8 cellular contexts compared by ENCODE assay signal in the genomic region with DNA sequence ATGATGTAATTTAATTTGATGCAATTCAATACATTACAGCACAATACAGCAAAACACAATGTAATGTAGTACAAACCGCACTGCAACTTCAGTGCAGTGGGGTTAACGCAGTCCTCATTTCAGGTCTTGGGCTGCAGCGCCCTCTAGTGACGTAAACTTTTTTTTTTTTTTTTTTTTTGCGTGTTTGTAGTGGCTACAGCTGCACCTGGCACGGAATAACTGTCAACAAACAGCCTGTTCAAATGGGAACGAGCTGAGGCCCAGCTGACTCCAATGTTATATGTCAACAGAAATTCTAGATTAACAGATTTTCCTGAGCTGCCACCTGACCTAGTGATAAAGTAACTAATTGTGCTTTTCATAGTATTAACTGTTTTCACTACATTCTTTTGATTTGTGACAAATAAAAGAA. TPM values are rescaled to one million over a fixed set of nuclear protein-coding genes. Genes with fewer than 3 reads are reported as not detected.
DNase-seq lines count a peak whose midpoint lies in the region; ATAC-seq and TF ChIP-seq lines count a peak whose summit lies in the region.

No MANE protein-coding gene starts in this region.

- no peak overlapping the region for H3K27ac ChIP-seq in IMR-90 (ENCODE audit: insufficient read depth, low read length)

- no peak overlapping the region for H3K18ac ChIP-seq in IMR-90 (ENCODE audit: low read depth, low read length)

- intact Hi-C loops in IMR-90 (cut with micrococcal nuclease), result loop anchor here (1.0 to 10.0 kb wide), 5 partner anchors 60 to 343 kb away; no protein-coding TSS in a partner anchor

- CTCF ChIA-PET in IMR-90 (lab: Yijun Ruan, JAX), result interaction anchor here (0.6 to 3.9 kb wide), 9 partner anchors 9 to 1741 kb away, joined by 3 to 16 read pairs (median 5); no protein-coding TSS in a partner anchor

- H3K4ac ChIP-seq in IMR-90 (ENCODE audit: low read depth, low read length), result no peak overlapping the region

- TF ChIP-seq RAD21 in IMR-90 (IDR thresholded peaks at IDR 0.05; ENCODE audit: low read length), result peak; percentile 90

- H3K4me3 ChIP-seq in IMR-90 (ENCODE audit: insufficient read depth, low read depth, low read length), result no peak overlapping the region

- no peaks in the 10 kb centered on the region for H4K20me1 ChIP-seq in IMR-90 (ENCODE audit: insufficient read depth, low read length)

- H3K4me2 ChIP-seq in IMR-90 (ENCODE audit: low read depth, low read length), result no peak overlapping the region

- H3K9me3 ChIP-seq in IMR-90 (ENCODE audit: control insufficient read depth, insufficient read depth, low read length), result no peaks in the 10 kb centered on the region

- no peak overlapping the region for H3K4me3 Mint-ChIP-seq in activated T-cell treated with anti-CD3 and anti-CD28 coated beads, Interleukin-2, amount 50 U/mL, for 72 hours

- H3K36me3 Mint-ChIP-seq in activated T-cell treated with anti-CD3 and anti-CD28 coated beads, Interleukin-2, amount 50 U/mL, for 72 hours (ENCODE audit: insufficient read depth in 2 of 2), result no peaks in the 10 kb centered on the region

- peak in 1 of 2 donors; percentile 22 for DNase-seq in activated T-cell treated with anti-CD3 and anti-CD28 coated beads, Interleukin-2, amount 50 U/mL, for 72 hours
- DNase-seq in activated T-cell treated with anti-CD3 and anti-CD28 coated beads for 4 hours (no peak), IMR-90 (peak; percentile 62), NOMO-1 (lab: John Stamatoyannopoulos, UW; ENCODE audit: unreplicated experiment in 2 of 2) (peak; percentile 39 to 47), cerebellum (ENCODE audit: low spot score) (peak; percentile 39), lung microvascular endothelial cell (ENCODE audit: low read depth in 2 of 2) (peak; percentile 75 to 82), NK-92 (lab: John Stamatoyannopoulos, UW; ENCODE audit: unreplicated experiment) (no peak)

- H2AK9ac ChIP-seq in IMR-90 (replicated peaks; ENCODE audit: low read depth, low read length, poor library complexity), result no peak overlapping the region

- H4K5ac ChIP-seq in IMR-90 (ENCODE audit: low read depth, low read length), result no peak overlapping the region

- WGBS in IMR-90 (ENCODE audit: extremely low coverage in 2 of 2, insufficient read length in 1 of 2), 2 experiments, result no CpG with 5 or more reads among the region's 7 CpGs

- no peak overlapping the region for H2BK120ac ChIP-seq in IMR-90 (ENCODE audit: low read depth, low read length)

- in situ Hi-C loops in IMR-90 (cut with MboI; ENCODE audit: low sequenced_read_pairs), result loop anchor here (25.0 kb wide), 1 partner anchor 659 kb away; a partner anchor contains a TSS

- H3K27me3 ChIP-seq in IMR-90 (ENCODE audit: control insufficient read depth, insufficient read depth, low read length), result peaks cover 3% of the 10 kb centered on the region; the same call in 1 of the 2 replicates

- peak; percentile 76 for TF ChIP-seq CTCF in IMR-90 (conservative IDR thresholded peaks at IDR 0.05; ENCODE audit: low read depth, low read length)

- H3K27ac Mint-ChIP-seq in activated T-cell treated with anti-CD3 and anti-CD28 coated beads, Interleukin-2, amount 50 U/mL, for 72 hours, result no peak overlapping the region

- POLR2A ChIA-PET in IMR-90 (lab: Charles Lee; ENCODE audit: unreplicated experiment), result no interaction called here

- no peaks in the 10 kb centered on the region for H3K9me1 ChIP-seq in IMR-90 (ENCODE audit: insufficient read depth, low read length)

- H3K79me1 ChIP-seq in IMR-90 (ENCODE audit: low read depth in 1 of 2, low read length in 2 of 2), result no peaks in the 10 kb centered on the region

- H3K14ac ChIP-seq in IMR-90 (replicated peaks; ENCODE audit: low read depth, low read length), result no peak overlapping the region

- no peak overlapping the region for H2BK15ac ChIP-seq in IMR-90 (ENCODE audit: low read depth, low read length)

- no peaks in the 10 kb centered on the region for H3K36me3 ChIP-seq in IMR-90 (ENCODE audit: control insufficient read depth, insufficient read depth, low read length)

- no peaks in the 10 kb centered on the region for H3K4me1 ChIP-seq in IMR-90 (ENCODE audit: control insufficient read depth, insufficient read depth, low read length)

- no peak overlapping the region for H2BK5ac ChIP-seq in IMR-90 (ENCODE audit: low read depth, low read length, poor library complexity, severe bottlenecking)

- no peaks in the 10 kb centered on the region for H3K4me1 Mint-ChIP-seq in activated T-cell treated with anti-CD3 and anti-CD28 coated beads, Interleukin-2, amount 50 U/mL, for 72 hours (ENCODE audit: low read depth)

- H3K27me3 Mint-ChIP-seq in activated T-cell treated with anti-CD3 and anti-CD28 coated beads, Interleukin-2, amount 50 U/mL, for 72 hours (ENCODE audit: low read depth), result peaks cover 8% of the 10 kb centered on the region

- no peak overlapping the region for H4K8ac ChIP-seq in IMR-90 (ENCODE audit: low read depth in 2 of 2, low read length in 2 of 2)

- H3K56ac ChIP-seq in IMR-90 (ENCODE audit: extremely low read depth, insufficient read depth, low read length), result no peak overlapping the region

- H2AFZ ChIP-seq in IMR-90 (replicated peaks; ENCODE audit: low read length, poor library complexity), result no peak overlapping the region

- BruUV-seq in IMR-90 (replicated peaks; lab: Mats Ljungman, UMichigan), result no TSS peak

- TF ChIP-seq POLR2A in IMR-90 (IDR thresholded peaks at IDR 0.05; ENCODE audit: low read depth, low read length), result no peak

- dilution Hi-C loops in IMR-90 (cut with HindIII; ENCODE audit: low sequenced_read_pairs, unreplicated experiment), result no loop called here

- peak; percentile 49 to 63 for ATAC-seq in activated T-cell treated with anti-CD3 and anti-CD28 coated beads, Interleukin-2, amount 50 U/mL, for 72 hours (replicated peaks in 1 of 2)
- ATAC-seq in GM21526 (IDR thresholded peaks at IDR 0.05; ENCODE audit: low FRiP score, unreplicated experiment) (peak; percentile 84), IMR-90 (ENCODE audit: low read depth) (peak; percentile 69)

- H3K9me3 Mint-ChIP-seq in activated T-cell treated with anti-CD3 and anti-CD28 coated beads, Interleukin-2, amount 50 U/mL, for 72 hours, result no peaks in the 10 kb centered on the region

- H2AK5ac ChIP-seq in IMR-90 (ENCODE audit: low read depth, low read length), result no peak overlapping the region

- H2BK20ac ChIP-seq in IMR-90 (ENCODE audit: low read depth, low read length), result no peak overlapping the region

- no peak overlapping the region for H4K91ac ChIP-seq in IMR-90 (ENCODE audit: insufficient read depth, low read depth, low read length)

- no peak overlapping the region for H3K9ac ChIP-seq in IMR-90 (ENCODE audit: low read depth, low read length)

- H3K23ac ChIP-seq in IMR-90 (ENCODE audit: low read depth, low read length), result no peak overlapping the region

TF ChIP-seq in IMR-90, 13 proteins besides CTCF, POLR2A, EP300 and RAD21:
- TF ChIP-seq MAZ (IDR thresholded peaks at IDR 0.05; ENCODE audit: borderline replicate concordance, low read depth, low read length) (no peak), BHLHE40 (IDR thresholded peaks at IDR 0.05; ENCODE audit: low read depth, low read length) (no peak), CEBPB (IDR thresholded peaks at IDR 0.05; ENCODE audit: low read depth, low read length) (peak; percentile 36; the same call in 1 of the 2 replicates), MXI1 (IDR thresholded peaks at IDR 0.05; ENCODE audit: borderline replicate concordance, low read depth, low read length) (no peak), SMC3 (IDR thresholded peaks at IDR 0.05; ENCODE audit: low read depth, low read length) (peak; percentile 79), NFE2L2 (IDR thresholded peaks at IDR 0.05; ENCODE audit: low read depth, low read length) (no peak), MAFK (IDR thresholded peaks at IDR 0.05; ENCODE audit: low read depth, low read length) (no peak), RFX5 (IDR thresholded peaks at IDR 0.05; ENCODE audit: low read depth, low read length) (no peak), RCOR1 (IDR thresholded peaks at IDR 0.05; ENCODE audit: insufficient replicate concordance, low read length) (no peak), CHD1 (IDR thresholded peaks at IDR 0.05; ENCODE audit: low read depth, low read length) (no peak), FOS (IDR thresholded peaks at IDR 0.05; ENCODE audit: low read depth, low read length) (no peak)
- TF ChIP-seq, protein P1, sequence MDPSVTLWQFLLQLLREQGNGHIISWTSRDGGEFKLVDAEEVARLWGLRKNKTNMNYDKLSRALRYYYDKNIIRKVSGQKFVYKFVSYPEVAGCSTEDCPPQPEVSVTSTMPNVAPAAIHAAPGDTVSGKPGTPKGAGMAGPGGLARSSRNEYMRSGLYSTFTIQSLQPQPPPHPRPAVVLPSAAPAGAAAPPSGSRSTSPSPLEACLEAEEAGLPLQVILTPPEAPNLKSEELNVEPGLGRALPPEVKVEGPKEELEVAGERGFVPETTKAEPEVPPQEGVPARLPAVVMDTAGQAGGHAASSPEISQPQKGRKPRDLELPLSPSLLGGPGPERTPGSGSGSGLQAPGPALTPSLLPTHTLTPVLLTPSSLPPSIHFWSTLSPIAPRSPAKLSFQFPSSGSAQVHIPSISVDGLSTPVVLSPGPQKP (IDR thresholded peaks at IDR 0.05; ENCODE audit: borderline replicate concordance, low read depth, low read length), result no peak

RNA-seq across cellular contexts. Expression of a gene that starts 33.5 kb away (rescaled TPM):
- total RNA-seq in activated T-cell treated with anti-CD3 and anti-CD28 coated beads, Interleukin-2, amount 50 U/mL, for 72 hours, result under 1 TPM in 1 of 2 donors, not detected in 1; 0.07 TPM
- total RNA-seq in IMR-90 (2012; rRNA removed) (not detected in 2 replicates), cerebellum (0.09 TPM), lung microvascular endothelial cell (not detected in 2 replicates)
- not detected in 2 replicates for polyA plus RNA-seq in IMR-90 (2012; rRNA removed)
- polyA plus RNA-seq in IMR-90 (2012; cell fraction: cytosol; rRNA removed), result under 0.01 TPM in 1 of 2 replicates, not detected in the other
- polyA plus RNA-seq in IMR-90 (2012; cell fraction: nucleus; rRNA removed; ENCODE audit: low replicate concordance), result not detected in 2 replicates

Comparison
In these comparisons a context has a peak if more than half of its experiments do, and no peak if none do; other contexts are left out.
1. DNase-seq: peak in IMR-90 (single experiment), NOMO-1 (2 of 2), cerebellum (single experiment) and lung microvascular endothelial cell (2 of 2); none in activated T-cell treated with anti-CD3 and anti-CD28 coated beads for 4 hours (single experiment) and NK-92 (single experiment).
2. Peak in every context shown above with its lines, with median percentiles within 50 percentile points of each other: ATAC-seq.